8 cellular contexts compared by ENCODE assay signal in the genomic region with DNA sequence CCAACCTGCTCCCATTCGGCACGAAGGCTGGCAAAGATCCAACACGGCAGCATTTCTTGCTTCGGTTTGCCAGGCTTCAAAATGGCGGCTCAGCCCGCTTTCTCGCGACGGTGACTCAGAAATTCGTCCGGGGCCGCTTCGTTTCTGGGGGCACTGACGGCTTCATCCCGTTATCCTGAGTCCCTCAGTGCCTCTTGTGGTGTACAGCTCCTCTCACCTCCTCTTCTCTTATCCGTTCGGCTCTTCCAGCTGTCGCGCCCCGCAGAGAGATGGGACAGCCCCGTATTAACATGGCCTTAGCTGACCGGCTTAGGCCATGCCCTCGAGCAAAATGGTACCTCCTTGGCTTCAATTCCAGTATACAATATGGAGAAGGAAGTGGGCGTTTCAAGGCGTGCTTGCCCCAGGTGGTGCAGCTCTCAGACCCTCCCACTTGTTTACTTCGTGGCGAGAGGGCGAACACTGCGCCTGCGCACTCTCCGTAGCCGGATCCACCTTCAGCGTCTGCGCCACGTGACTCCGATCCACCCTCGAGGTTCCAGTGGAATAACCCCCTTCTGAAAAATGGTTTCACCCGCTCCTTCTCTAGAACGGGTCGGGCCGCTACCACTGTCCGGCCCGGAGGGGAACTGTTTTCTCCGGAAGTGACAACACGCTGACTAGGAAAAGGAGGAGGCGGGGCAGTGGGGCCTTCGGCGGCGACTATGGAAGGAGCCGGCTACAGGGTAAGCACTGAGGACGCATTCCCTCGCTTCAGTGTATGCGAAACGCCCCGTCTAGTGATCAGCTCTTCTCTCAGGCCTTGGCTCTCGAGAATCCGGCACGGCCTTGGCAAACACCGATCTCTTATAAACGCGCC. TPM values are rescaled to one million over a fixed set of nuclear protein-coding genes. Genes with fewer than 3 reads are reported as not detected.
DNase-seq lines count a peak whose midpoint lies in the region; ATAC-seq, FAIRE-seq and TF ChIP-seq lines count a peak whose summit lies in the region.

AKT1S1 (minus strand) TSS at position 336 of the 859 bp plus-strand sequence. CDS start 4,060 bp downstream, outside the sequence.
TBC1D17 (plus strand) TSS at position 683 of the 859 bp plus-strand sequence; CDS start at position 705, 22 bp downstream.

- TF ChIP-seq CTCF in cardiac muscle cell (IDR thresholded peaks at IDR 0.05; ENCODE audit: low read depth, low read length), result no peak
- no peak for TF ChIP-seq CTCF in parathyroid adenoma (IDR thresholded peaks at IDR 0.05)
- peak in 2 of 5 experiments; percentile 31 for TF ChIP-seq CTCF in tibial nerve (IDR thresholded peaks at IDR 0.05)

- TF ChIP-seq POLR2A in GM12892 (IDR thresholded peaks at IDR 0.05; ENCODE audit: low read depth, low read length) (peak; percentile 57), tibial nerve (IDR thresholded peaks at IDR 0.05) (peak; percentile 78 to 97)

- H3K36me3 ChIP-seq in cardiac muscle cell, result peaks cover 13% of the 10 kb centered on the region
- no peaks in the 10 kb centered on the region for H3K36me3 ChIP-seq in parathyroid adenoma (ENCODE audit: control insufficient read depth, insufficient read depth, low read length)
- peaks cover 12 to 58% (median 17%) of the 10 kb centered on the region in 3 donors for H3K36me3 ChIP-seq in tibial nerve

- ATAC-seq in HG02840 (IDR thresholded peaks at IDR 0.05; ENCODE audit: low FRiP score, unreplicated experiment), result peak; percentile 65

- H3K27me3 ChIP-seq in cardiac muscle cell, result no peaks in the 10 kb centered on the region
- no peaks in the 10 kb centered on the region for H3K27me3 ChIP-seq in parathyroid adenoma (ENCODE audit: control insufficient read depth, insufficient read depth, low read length)
- H3K27me3 ChIP-seq in tibial nerve, result no peaks in the 10 kb centered on the region

- H2AFZ ChIP-seq in parathyroid adenoma, result peak within 1 kb of the TSS; percentile 85

- DNase-seq in GM12892 (ENCODE audit: insufficient read length) (peak; percentile 96), NCI-H1436 treated with DMSO at 0.1 percent for 48 hours (lab: John Stamatoyannopoulos, UW) (peak; percentile 100), T follicular helper cell (ENCODE audit: low read depth) (peak; percentile 98), cardiac muscle cell (ENCODE audit: low read depth in 1 of 2, low spot score in 1 of 2) (peak; percentile 100), tibial nerve (ENCODE audit: low spot score in 2 of 2) (peak; percentile 97 to 98)

- 0% methylated on average over 61 of the region's 61 CpGs for WGBS in adipose tissue, 3 donors
- WGBS in tibial nerve, 2 donors, result 0% methylated on average over 50 to 51 of the region's 61 CpGs

- H3K9ac ChIP-seq in parathyroid adenoma, result peak within 1 kb of the TSS; percentile 64

- peak; percentile 99 for FAIRE-seq in GM12892 (lab: Jason Lieb, UNC)

- H3K4me1 ChIP-seq in cardiac muscle cell (ENCODE audit: low read depth) (no peaks in the 10 kb centered on the region), parathyroid adenoma (peaks cover 6% of the 10 kb centered on the region), tibial nerve (peaks cover 0 to 55% (median 15%) of the 10 kb centered on the region in 4 donors)

- H3K27ac ChIP-seq in adipose tissue (ENCODE audit: low read depth, low read length) (peak within 1 kb of the TSS; percentile 82), cardiac muscle cell (peak within 1 kb of the TSS; percentile 99), parathyroid adenoma (peak within 1 kb of the TSS; percentile 96), tibial nerve (peak within 1 kb of the TSS; percentile 97 to 100 (median 98))

- peak within 1 kb of the TSS; percentile 100 for H3K4me2 ChIP-seq in parathyroid adenoma (ENCODE audit: low read length)

- TF ChIP-seq EP300 in tibial nerve (IDR thresholded peaks at IDR 0.05), result peak; percentile 96 to 98

- H3K9me3 ChIP-seq in cardiac muscle cell (ENCODE audit: low read depth) (no peaks in the 10 kb centered on the region), parathyroid adenoma (ENCODE audit: control insufficient read depth, low read length) (no peaks in the 10 kb centered on the region), tibial nerve (no peaks in the 10 kb centered on the region)

- peak within 1 kb of the TSS; percentile 76 for H3K4me3 ChIP-seq in cardiac muscle cell
- peak within 1 kb of the TSS; percentile 100 for H3K4me3 ChIP-seq in parathyroid adenoma (ENCODE audit: low read depth, low read length)
- H3K4me3 ChIP-seq in tibial nerve, result peak within 1 kb of the TSS; percentile 78 to 88 (median 80)

- peaks cover 11% of the 10 kb centered on the region for H3K79me2 ChIP-seq in parathyroid adenoma

RNA-seq across cellular contexts. Expression of gene AKT1S1, which starts in this region (rescaled TPM):
- polyA plus RNA-seq in GM12892 (2012; ENCODE audit: missing spikeins), result 11.7 TPM
- polyA plus RNA-seq in adipose tissue (10 to 100 TPM; 21.6 to 43.5 (median 41.7) TPM), cardiac muscle cell (45.4 and 66.2 TPM in 2 replicates)
- total RNA-seq in cardiac muscle cell (27.5 and 36.9 TPM in 2 replicates), tibial nerve (10 to 100 TPM; 20.6 to 27.4 (median 25.4) TPM)

RNA-seq across cellular contexts. Expression of gene TBC1D17, which starts in this region (rescaled TPM):
- polyA plus RNA-seq in GM12892 (2012; ENCODE audit: missing spikeins), result 31.9 TPM
- polyA plus RNA-seq in adipose tissue (10 to 100 TPM; 35.7 to 46.6 (median 37.0) TPM), cardiac muscle cell (38.0 and 52.5 TPM in 2 replicates)
- total RNA-seq in cardiac muscle cell (25.4 and 26.8 TPM in 2 replicates), tibial nerve (10 to 100 TPM; 47.7 to 56.5 (median 49.0) TPM)

Comparison
In these comparisons a context has a peak if more than half of its experiments do, and no peak if none do; other contexts are left out.
1. Peak in every context shown above with its lines: DNase-seq, ATAC-seq, H3K4me3 ChIP-seq and H3K27ac ChIP-seq.